Comparison of ENCODE assay signal across 9 cellular contexts in the genomic region with DNA sequence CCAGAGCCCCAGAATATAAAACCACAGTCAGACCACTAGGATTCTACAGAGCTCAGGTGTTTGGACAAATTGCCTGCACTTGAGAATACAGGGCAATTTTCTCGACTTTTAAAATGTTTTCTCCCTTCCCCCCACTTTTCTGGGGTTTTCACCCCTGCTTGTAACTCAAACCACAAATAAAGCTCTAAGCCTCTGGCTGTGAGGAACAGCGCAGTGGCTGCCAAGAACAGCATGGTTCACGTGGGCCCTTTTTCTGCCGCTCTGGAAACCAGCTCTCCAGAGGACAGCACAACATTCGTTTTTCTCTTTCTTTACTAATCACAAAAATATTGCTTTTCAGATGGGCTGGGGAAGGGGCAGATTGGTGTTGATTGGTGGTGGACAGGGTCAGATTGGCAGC.
A peak's percentile ranks its signal among the peaks of the same experiment; 100 is the strongest.
DNase-seq lines count a peak whose midpoint lies in the region; ATAC-seq lines count a peak whose summit lies in the region.
"Had no signal": no experiment of that assay in that cellular context is flagged by ENCODE, and none has a peak within 500 bp of the region (broad histone marks: within the 10 kb centered on the region; RNA-seq: fewer than 3 reads in every experiment).

No MANE protein-coding gene starts in this region.

- peaks cover 27% of the 10 kb centered on the region for H3K4me1 Mint-ChIP-seq in activated T-cell treated with anti-CD3 and anti-CD28 coated beads, Interleukin-2, amount 50 U/mL, for 4 hours (ENCODE audit: low read depth)
- H3K4me1 Mint-ChIP-seq in stimulated activated naive CD8-positive, alpha-beta T cell treated with anti-CD3 and anti-CD28 coated beads, Interleukin-15, Interleukin-2, amounts not matched to agents 100 ng/mL and 50 ng/mL, for 24 hours (ENCODE audit: low read depth), result peaks cover 48% of the 10 kb centered on the region

- peak; percentile 55 to 65 for ATAC-seq in activated T-cell treated with anti-CD3 and anti-CD28 coated beads, Interleukin-2, amount 50 U/mL, for 4 hours
- peak; percentile 30 to 67 for ATAC-seq in left cardiac atrium
- no peak for ATAC-seq in GM21737 (IDR thresholded peaks at IDR 0.05; ENCODE audit: unreplicated experiment)

- H3K27me3 Mint-ChIP-seq in activated T-cell treated with anti-CD3 and anti-CD28 coated beads, Interleukin-2, amount 50 U/mL, for 4 hours (ENCODE audit: low read depth), result no peaks in the 10 kb centered on the region
- no peaks in the 10 kb centered on the region for H3K27me3 Mint-ChIP-seq in stimulated activated naive CD8-positive, alpha-beta T cell treated with anti-CD3 and anti-CD28 coated beads, Interleukin-15, Interleukin-2, amounts not matched to agents 100 ng/mL and 50 ng/mL, for 24 hours

- no peaks in the 10 kb centered on the region for H3K9me3 Mint-ChIP-seq in activated T-cell treated with anti-CD3 and anti-CD28 coated beads, Interleukin-2, amount 50 U/mL, for 4 hours
- H3K9me3 Mint-ChIP-seq in stimulated activated naive CD8-positive, alpha-beta T cell treated with anti-CD3 and anti-CD28 coated beads, Interleukin-15, Interleukin-2, amounts not matched to agents 100 ng/mL and 50 ng/mL, for 24 hours, result no peaks in the 10 kb centered on the region

- H3K36me3 Mint-ChIP-seq in activated T-cell treated with anti-CD3 and anti-CD28 coated beads, Interleukin-2, amount 50 U/mL, for 4 hours (ENCODE audit: insufficient read depth), result no peaks in the 10 kb centered on the region
- H3K36me3 Mint-ChIP-seq in stimulated activated naive CD8-positive, alpha-beta T cell treated with anti-CD3 and anti-CD28 coated beads, Interleukin-15, Interleukin-2, amounts not matched to agents 100 ng/mL and 50 ng/mL, for 24 hours (ENCODE audit: low read depth), result no peaks in the 10 kb centered on the region

- intact Hi-C loops in left cardiac atrium (cut with DNase I), result no loop called here

- H3K27ac Mint-ChIP-seq in stimulated activated naive CD8-positive, alpha-beta T cell treated with anti-CD3 and anti-CD28 coated beads, Interleukin-15, Interleukin-2, amounts not matched to agents 100 ng/mL and 50 ng/mL, for 24 hours, result peak overlapping the region; percentile 75

- DNase-seq in NCI-H1092 treated with DMSO at 0.1 percent for 48 hours (lab: John Stamatoyannopoulos, UW) (peak; percentile 49), NCI-H1092 (lab: John Stamatoyannopoulos, UW) (no peak), left cardiac atrium (peak; percentile 60), amniotic stem cell (lab: John Stamatoyannopoulos, UW) (no peak), epidermal melanocyte (ENCODE audit: insufficient read length, low spot score) (no peak)
- peak; percentile 7 for DNase-seq in activated T-cell treated with anti-CD3 and anti-CD28 coated beads, Interleukin-2, amount 50 U/mL, for 4 hours
- DNase-seq: NCI-H446 treated with DMSO at 0.1 percent for 48 hours had no signal

- H3K4me3 Mint-ChIP-seq in activated T-cell treated with anti-CD3 and anti-CD28 coated beads, Interleukin-2, amount 50 U/mL, for 4 hours, result peak overlapping the region; percentile 2
- no peak overlapping the region for H3K4me3 Mint-ChIP-seq in stimulated activated naive CD8-positive, alpha-beta T cell treated with anti-CD3 and anti-CD28 coated beads, Interleukin-15, Interleukin-2, amounts not matched to agents 100 ng/mL and 50 ng/mL, for 24 hours

Comparison
In these comparisons a context has a peak if more than half of its experiments do, and no peak if none do; other contexts are left out.
1. DNase-seq: peak in NCI-H1092 treated with DMSO at 0.1 percent for 48 hours (single experiment), activated T-cell treated with anti-CD3 and anti-CD28 coated beads, Interleukin-2, amount 50 U/mL, for 4 hours (single experiment) and left cardiac atrium (single experiment); none in NCI-H1092 (single experiment), amniotic stem cell (single experiment) and epidermal melanocyte (single experiment).